8 cellular contexts compared by ENCODE assay signal in the genomic region with DNA sequence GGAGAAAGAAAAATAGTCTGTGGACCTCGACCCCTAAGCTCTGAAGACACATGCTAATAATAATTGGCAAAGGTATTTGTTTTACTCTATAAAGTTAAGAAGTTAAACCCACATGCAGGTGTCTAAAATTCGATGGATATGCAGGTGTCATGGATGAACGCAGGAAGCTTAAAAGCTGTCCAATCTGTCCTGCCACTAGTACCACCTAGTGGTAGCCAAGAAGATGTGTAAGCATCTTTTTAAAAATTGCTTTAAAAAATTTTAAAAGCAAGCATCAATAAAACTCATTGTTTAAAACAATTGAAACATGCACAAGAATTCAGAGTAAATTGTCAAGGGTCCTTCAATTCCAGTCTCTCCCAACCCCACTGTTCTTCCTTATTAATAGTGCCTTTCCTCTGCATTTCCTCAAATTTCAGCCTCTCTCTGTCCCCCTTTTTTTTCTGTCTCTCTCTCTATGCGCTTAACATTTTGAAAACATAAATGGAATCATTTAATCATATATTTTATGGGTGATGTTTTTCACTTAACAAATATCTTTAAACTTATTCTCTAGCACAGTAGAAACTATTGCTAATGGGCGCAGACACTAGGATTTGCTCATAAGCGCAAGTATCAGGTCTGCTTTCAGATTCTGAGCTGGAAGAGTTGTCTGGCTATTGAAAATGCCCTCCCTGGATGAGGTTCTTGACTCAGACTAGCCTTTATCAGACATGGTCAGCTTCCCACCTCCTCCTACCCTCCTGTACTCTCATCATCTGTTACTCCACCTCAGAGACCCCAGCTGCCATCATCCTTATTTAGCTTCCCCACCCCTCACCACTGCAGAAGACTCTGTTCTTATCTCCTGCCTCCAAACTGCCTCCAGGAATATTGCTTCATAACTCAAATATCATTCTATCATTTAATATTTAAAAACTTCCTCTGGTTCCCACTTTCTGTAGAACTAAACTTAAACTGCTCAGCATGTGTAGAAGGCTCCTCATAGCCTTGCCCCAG. TPM values are rescaled to one million over a fixed set of nuclear protein-coding genes. Genes with fewer than 3 reads are reported as not detected.
DNase-seq lines count a peak whose midpoint lies in the region; ATAC-seq and TF ChIP-seq lines count a peak whose summit lies in the region.

No MANE protein-coding gene starts in this region.

- in situ Hi-C loops in SK-MEL-5 (cut with HindIII; ENCODE audit: low pct_unique_long_range_greater_than_20kb, low sequenced_read_pairs), result no loop called here

- no peak overlapping the region for H3K4me2 ChIP-seq in parathyroid adenoma (ENCODE audit: low read length)

- no peaks in the 10 kb centered on the region for H3K9me3 ChIP-seq in heart right ventricle
- no peaks in the 10 kb centered on the region for H3K9me3 ChIP-seq in parathyroid adenoma (ENCODE audit: control insufficient read depth, low read length)

- intact Hi-C loops in heart right ventricle (cut with DNase I), result loop anchor here (1.0 to 10.0 kb wide), 9 partner anchors 86 to 162 kb away; no protein-coding TSS in a partner anchor
- intact Hi-C loops in Right ventricle myocardium superior (cut with DNase I), result loop anchor here (2.0 to 5.0 kb wide), 2 partner anchors 86 to 160 kb away; no protein-coding TSS in a partner anchor

- no peak overlapping the region for H3K27ac ChIP-seq in heart right ventricle
- no peak overlapping the region for H3K27ac ChIP-seq in parathyroid adenoma

- peaks cover 0 to 40% (median 18%) of the 10 kb centered on the region in 9 donors for H3K4me1 ChIP-seq in heart right ventricle
- peaks cover 12% of the 10 kb centered on the region for H3K4me1 ChIP-seq in parathyroid adenoma

- TF ChIP-seq CTCF in heart right ventricle (IDR thresholded peaks at IDR 0.05) (peak; percentile 49 to 84 (median 74)), epithelial cell of proximal tubule (conservative IDR thresholded peaks at IDR 0.05; ENCODE audit: low read depth, low read length) (peak; percentile 83), parathyroid adenoma (IDR thresholded peaks at IDR 0.05) (peak; percentile 85)

- no peak for DNase-seq in heart right ventricle
- no peak for DNase-seq in Right ventricle myocardium superior
- peak; percentile 66 for DNase-seq in SK-MEL-5 (ENCODE audit: low read depth, low spot score)
- peak; percentile 7 for DNase-seq in epithelial cell of proximal tubule (ENCODE audit: low read depth)
- no peak for DNase-seq in stimulated activated CD4-positive, alpha-beta T cell treated with anti-CD3 and anti-CD28 coated beads, Interleukin-2, amount 100 ng/mL, for 48 hours

- peak in 1 of 8 donors; percentile 59 for ATAC-seq in heart right ventricle
- no peak for ATAC-seq in Right ventricle myocardium superior (ENCODE audit: poor library complexity)
- peak; percentile 45 for ATAC-seq in HG03432 (IDR thresholded peaks at IDR 0.05; ENCODE audit: unreplicated experiment)
- ATAC-seq in GM21737 (IDR thresholded peaks at IDR 0.05; ENCODE audit: unreplicated experiment), result no peak

- no peaks in the 10 kb centered on the region for H3K27me3 ChIP-seq in heart right ventricle
- H3K27me3 ChIP-seq in parathyroid adenoma (ENCODE audit: control insufficient read depth, insufficient read depth, low read length), result no peaks in the 10 kb centered on the region

- H2AFZ ChIP-seq in parathyroid adenoma, result no peak overlapping the region

- H3K4me3 ChIP-seq in heart right ventricle (no peak overlapping the region), epithelial cell of proximal tubule (ENCODE audit: low read depth, low read length) (no peak overlapping the region), parathyroid adenoma (ENCODE audit: low read depth, low read length) (no peak overlapping the region)

- no peaks in the 10 kb centered on the region for H3K79me2 ChIP-seq in parathyroid adenoma

- 49% methylated on average over 6 of the region's 6 CpGs for WGBS in heart right ventricle, 2 donors

- H3K36me3 ChIP-seq in heart right ventricle, result no peaks in the 10 kb centered on the region
- no peaks in the 10 kb centered on the region for H3K36me3 ChIP-seq in parathyroid adenoma (ENCODE audit: control insufficient read depth, insufficient read depth, low read length)

- H3K9ac ChIP-seq in parathyroid adenoma, result no peak overlapping the region

RNA-seq across cellular contexts. Expression of a gene that starts 30.8 kb away (rescaled TPM):
- 10 to 100 TPM; 32.5 to 46.1 (median 39.3) TPM for total RNA-seq in heart right ventricle
- 10 to 100 TPM in 1 of 2 donors, 1 to 10 TPM in 1; 8.4 to 13.3 TPM for polyA plus RNA-seq in heart right ventricle
- total RNA-seq in Right ventricle myocardium superior, result 38.6 TPM
- total RNA-seq in SK-MEL-5 (2014; rRNA removed; shearing (Covaris generic)), result 20.3 and 23.6 TPM in 2 replicates
- 54.3 and 71.1 TPM in 2 replicates for polyA plus RNA-seq in SK-MEL-5 (2015; cell fraction: cytosol; rRNA removed)
- polyA plus RNA-seq in SK-MEL-5 (2015; cell fraction: nucleus; rRNA removed), result 20.5 and 23.5 TPM in 2 replicates
- total RNA-seq in epithelial cell of proximal tubule, result 14.5 and 19.6 TPM in 2 replicates

RNA-seq across cellular contexts. Expression of a gene that starts 36.6 kb away (rescaled TPM):
- 10 to 100 TPM in 2 of 10 donors, 1 to 10 TPM in 8; 4.8 to 13.4 (median 7.9) TPM for total RNA-seq in heart right ventricle
- 10 to 100 TPM; 10.5 to 12.8 TPM for polyA plus RNA-seq in heart right ventricle
- 9.3 TPM for total RNA-seq in Right ventricle myocardium superior
- total RNA-seq in SK-MEL-5 (2014; rRNA removed; shearing (Covaris generic)), result 28.4 and 34.9 TPM in 2 replicates
- 42.9 and 53.3 TPM in 2 replicates for polyA plus RNA-seq in SK-MEL-5 (2015; cell fraction: cytosol; rRNA removed)
- 19.9 and 30.2 TPM in 2 replicates for polyA plus RNA-seq in SK-MEL-5 (2015; cell fraction: nucleus; rRNA removed)
- total RNA-seq in epithelial cell of proximal tubule, result 17.5 and 29.8 TPM in 2 replicates

Comparison
In these comparisons a context has a peak if more than half of its experiments do, and no peak if none do; other contexts are left out.
1. DNase-seq: peak in SK-MEL-5 (single experiment) and epithelial cell of proximal tubule (single experiment); none in heart right ventricle (0 of 2), Right ventricle myocardium superior (single experiment) and stimulated activated CD4-positive, alpha-beta T cell treated with anti-CD3 and anti-CD28 coated beads, Interleukin-2, amount 100 ng/mL, for 48 hours (0 of 2).
2. Peak in every context shown above with its lines, with median percentiles within 50 percentile points of each other: CTCF ChIP-seq.